Comparison of ENCODE assay signal across 8 cellular contexts in the genomic region with DNA sequence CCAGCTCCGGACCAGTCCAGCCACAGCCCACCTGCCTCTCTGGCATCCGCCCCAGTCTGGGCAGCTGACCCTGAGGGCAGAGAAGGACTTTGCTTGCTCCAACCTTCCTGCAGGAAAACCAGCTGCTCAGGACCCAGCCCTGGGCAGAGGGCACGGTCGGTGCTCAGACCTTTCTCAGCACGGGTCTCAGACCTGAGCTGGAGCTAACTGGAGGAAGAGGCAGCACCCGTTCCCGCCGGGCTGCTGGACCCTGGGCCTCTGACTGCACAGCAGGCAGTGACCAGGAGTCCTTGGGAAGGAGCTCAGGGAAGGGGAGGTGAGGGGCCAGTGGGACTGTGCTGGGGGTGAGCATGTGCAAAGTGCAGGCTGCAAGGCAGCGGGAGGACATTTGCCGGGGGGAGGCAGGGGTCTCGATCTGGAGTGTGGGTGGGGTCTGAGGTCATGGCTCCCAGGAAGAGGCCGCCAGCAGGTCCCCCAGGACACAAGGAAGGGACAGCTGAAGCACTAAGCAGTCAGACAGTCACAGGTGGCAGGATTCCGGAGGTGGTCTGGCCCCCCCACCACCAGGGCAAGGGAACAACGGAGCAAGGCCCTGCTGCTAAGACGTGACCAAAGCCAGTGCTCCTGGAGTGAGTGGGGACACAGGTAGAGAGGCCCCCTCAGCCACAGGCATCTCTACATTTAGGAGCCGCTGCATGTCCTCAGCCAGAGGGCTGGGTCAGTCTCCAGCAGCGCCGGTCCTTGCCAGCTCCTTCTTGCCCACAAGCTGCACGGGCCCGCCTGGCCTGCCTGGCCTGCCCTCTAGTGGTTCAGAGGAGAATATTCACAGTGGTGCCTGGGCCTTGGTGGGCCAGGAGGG.
DNase-seq lines count a peak whose midpoint lies in the region; ATAC-seq and TF ChIP-seq lines count a peak whose summit lies in the region.

No MANE protein-coding gene starts in this region.

- no peak overlapping the region for H3K4me3 ChIP-seq in GM12865 (ENCODE audit: low read depth, low read length)
- no peak overlapping the region for H3K4me3 ChIP-seq in fibroblast of mammary gland (ENCODE audit: control insufficient read depth, low read depth, low read length)

- no peaks in the 10 kb centered on the region for H3K9me3 Mint-ChIP-seq in nephron

- peak overlapping the region; percentile 28 to 63 (median 30) for H3K27ac Mint-ChIP-seq in nephron

- no peaks in the 10 kb centered on the region for H3K27me3 Mint-ChIP-seq in nephron (ENCODE audit: low read depth)

- DNase-seq in ACHN: peak; percentile 50
- DNase-seq in GM12865 (ENCODE audit: low read depth): peak; percentile 77
- DNase-seq in NCI-H345 treated with DMSO at 0.1 percent for 48 hours (lab: John Stamatoyannopoulos, UW; ENCODE audit: unreplicated experiment): peak; percentile 1
- peak; percentile 81 for DNase-seq in activated CD8-positive, alpha-beta memory T cell treated with anti-CD3 and anti-CD28 coated beads, Interleukin-2, amount 50 U/mL, for 48 hours
- peak; percentile 70 for DNase-seq in fibroblast of mammary gland (ENCODE audit: low read depth)
- DNase-seq in putamen (ENCODE audit: low spot score): no peak

- H3K36me3 Mint-ChIP-seq in nephron (ENCODE audit: low read depth): peaks cover 13% of the 10 kb centered on the region

- in situ Hi-C loops in ACHN (cut with HindIII; ENCODE audit: low pct_ligation_motif_present, low pct_unique_long_range_greater_than_20kb, low sequenced_read_pairs): no loop called here

- peaks cover 39% of the 10 kb centered on the region for H3K4me1 Mint-ChIP-seq in nephron

- ATAC-seq in GM18868 (IDR thresholded peaks at IDR 0.05; ENCODE audit: unreplicated experiment): no peak

- TF ChIP-seq CTCF in GM12865 (IDR thresholded peaks at IDR 0.05; ENCODE audit: insufficient read depth, low read depth, low read length, missing control alignments): peak; percentile 81
- TF ChIP-seq CTCF in fibroblast of mammary gland (conservative IDR thresholded peaks at IDR 0.05; ENCODE audit: control insufficient read depth, insufficient read depth, low read depth, low read length): peak; percentile 84
- peak; percentile 75 to 89 (median 84) for TF ChIP-seq CTCF in nephron (IDR thresholded peaks at IDR 0.05; ENCODE audit: unreplicated experiment in 3 of 3)

- H3K4me3 Mint-ChIP-seq in nephron: no peak overlapping the region
